In the genomic region with DNA sequence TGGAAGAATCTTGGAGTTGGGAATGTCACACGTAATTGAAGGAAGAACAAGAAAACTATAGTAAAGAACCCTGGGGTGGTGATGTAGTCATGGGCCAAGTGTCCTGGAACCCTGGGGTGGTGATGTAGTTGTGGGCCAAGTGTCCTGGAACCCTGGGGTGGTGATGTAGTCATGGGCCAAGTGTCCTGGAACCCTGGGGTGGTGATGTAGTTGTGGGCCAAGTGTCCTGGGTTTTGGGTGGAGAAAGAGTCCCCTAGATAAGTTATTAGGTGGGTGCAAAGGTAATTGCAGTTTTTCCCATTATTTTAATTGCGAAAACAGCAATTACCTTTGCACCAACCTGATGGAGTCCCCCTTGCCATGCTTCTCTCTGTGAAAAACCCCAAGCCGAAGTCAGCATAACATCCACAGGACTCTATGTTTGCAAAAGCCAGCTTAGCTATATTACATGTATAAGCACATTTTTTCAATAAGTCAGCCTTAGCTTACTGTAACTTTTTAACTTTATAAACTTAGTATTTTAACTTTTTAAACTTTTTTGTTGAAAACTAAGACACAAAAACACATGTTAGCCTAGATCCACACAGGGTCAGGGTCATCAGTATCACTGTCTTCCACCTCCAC, we compare ENCODE assay signal across 2 cellular contexts.
TF ChIP-seq lines count a peak whose summit lies in the region.

No MANE protein-coding gene starts in this region.

TF ChIP-seq in A549, 52 proteins besides CTCF, POLR2A, EP300 and RAD21:
- TF ChIP-seq MAFK (IDR thresholded peaks at IDR 0.05; ENCODE audit: partially characterized antibody) (peak; percentile 17), ZC3H11A (IDR thresholded peaks at IDR 0.05) (no peak)

TF ChIP-seq in WTC11, 78 proteins besides CTCF, POLR2A, EP300 and RAD21:
- TF ChIP-seq NFYB (CRISPR knock-in tag; conservative IDR thresholded peaks at IDR 0.05; ENCODE audit: low read depth) (no peak), SMAD4 (CRISPR knock-in tag; IDR thresholded peaks at IDR 0.05) (no peak), IRF2 (CRISPR knock-in tag; IDR thresholded peaks at IDR 0.05; ENCODE audit: borderline replicate concordance, low read depth) (no peak), ZNF512 (CRISPR knock-in tag; IDR thresholded peaks at IDR 0.05; ENCODE audit: borderline replicate concordance) (no peak), NFATC4 (CRISPR knock-in tag; IDR thresholded peaks at IDR 0.05) (no peak), NR3C1 (CRISPR knock-in tag; conservative IDR thresholded peaks at IDR 0.05; ENCODE audit: low read depth) (no peak), TEAD1 (CRISPR knock-in tag; IDR thresholded peaks at IDR 0.05) (no peak), USF1 (CRISPR knock-in tag; IDR thresholded peaks at IDR 0.05) (no peak), SMAD3 (CRISPR knock-in tag; IDR thresholded peaks at IDR 0.05; ENCODE audit: borderline replicate concordance) (no peak), ATF1 (CRISPR knock-in tag; IDR thresholded peaks at IDR 0.05) (no peak), CREM (CRISPR knock-in tag; IDR thresholded peaks at IDR 0.05) (no peak), HMGXB4 (CRISPR knock-in tag; IDR thresholded peaks at IDR 0.05) (no peak)
- TF ChIP-seq, protein P1, sequence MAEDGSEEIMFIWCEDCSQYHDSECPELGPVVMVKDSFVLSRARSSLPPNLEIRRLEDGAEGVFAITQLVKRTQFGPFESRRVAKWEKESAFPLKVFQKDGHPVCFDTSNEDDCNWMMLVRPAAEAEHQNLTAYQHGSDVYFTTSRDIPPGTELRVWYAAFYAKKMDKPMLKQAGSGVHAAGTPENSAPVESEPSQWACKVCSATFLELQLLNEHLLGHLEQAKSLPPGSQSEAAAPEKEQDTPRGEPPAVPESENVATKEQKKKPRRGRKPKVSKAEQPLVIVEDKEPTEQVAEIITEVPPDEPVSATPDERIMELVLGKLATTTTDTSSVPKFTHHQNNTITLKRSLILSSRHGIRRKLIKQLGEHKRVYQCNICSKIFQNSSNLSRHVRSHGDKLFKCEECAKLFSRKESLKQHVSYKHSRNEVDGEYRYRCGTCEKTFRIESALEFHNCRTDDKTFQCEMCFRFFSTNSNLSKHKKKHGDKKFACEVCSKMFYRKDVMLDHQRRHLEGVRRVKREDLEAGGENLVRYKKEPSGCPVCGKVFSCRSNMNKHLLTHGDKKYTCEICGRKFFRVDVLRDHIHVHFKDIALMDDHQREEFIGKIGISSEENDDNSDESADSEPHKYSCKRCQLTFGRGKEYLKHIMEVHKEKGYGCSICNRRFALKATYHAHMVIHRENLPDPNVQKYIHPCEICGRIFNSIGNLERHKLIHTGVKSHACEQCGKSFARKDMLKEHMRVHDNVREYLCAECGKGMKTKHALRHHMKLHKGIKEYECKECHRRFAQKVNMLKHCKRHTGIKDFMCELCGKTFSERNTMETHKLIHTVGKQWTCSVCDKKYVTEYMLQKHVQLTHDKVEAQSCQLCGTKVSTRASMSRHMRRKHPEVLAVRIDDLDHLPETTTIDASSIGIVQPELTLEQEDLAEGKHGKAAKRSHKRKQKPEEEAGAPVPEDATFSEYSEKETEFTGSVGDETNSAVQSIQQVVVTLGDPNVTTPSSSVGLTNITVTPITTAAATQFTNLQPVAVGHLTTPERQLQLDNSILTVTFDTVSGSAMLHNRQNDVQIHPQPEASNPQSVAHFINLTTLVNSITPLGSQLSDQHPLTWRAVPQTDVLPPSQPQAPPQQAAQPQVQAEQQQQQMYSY (CRISPR knock-in tag; IDR thresholded peaks at IDR 0.05) = no peak
TF ChIP-seq in WTC11: peak in this region for 0.
